ENCODE assay signal across 15 cellular contexts in genomic region chr11:73310661-73311393, GRCh38. TPM values are rescaled to one million over a fixed set of nuclear protein-coding genes. Genes with fewer than 3 reads are reported as not detected.
DNase-seq lines count a peak whose midpoint lies in the region; ATAC-seq and TF ChIP-seq lines count a peak whose summit lies in the region.
"Had no signal": no experiment of that assay in that cellular context is flagged by ENCODE, and none has a peak within 500 bp of the region (broad histone marks: within the 10 kb centered on the region; RNA-seq: fewer than 3 reads in every experiment).

No MANE protein-coding gene starts in this region.

- intact Hi-C loops in esophagus muscularis mucosa (cut with DNase I) = no loop called here
- intact Hi-C loops in tibial artery (cut with DNase I; ENCODE audit: low total_unique reads) = no loop called here
- intact Hi-C loops in adrenal gland (cut with DNase I) = no loop called here

- H3K27ac Mint-ChIP-seq in neural progenitor cell = no peak overlapping the region
- H3K27ac Mint-ChIP-seq: GM23338 had no signal

- peak overlapping the region; percentile 95 for H3K4me2 ChIP-seq in neural progenitor cell

- peaks cover 68% of the 10 kb centered on the region for H3K4me1 Mint-ChIP-seq in neural progenitor cell

- H3K9me3 Mint-ChIP-seq in neural progenitor cell = peaks cover 3% of the 10 kb centered on the region
- H3K9me3 Mint-ChIP-seq: GM23338 had no signal

- TF ChIP-seq POLR2A in esophagus muscularis mucosa (IDR thresholded peaks at IDR 0.05; ENCODE audit: low read depth) (no peak), adrenal gland (IDR thresholded peaks at IDR 0.05) (no peak)

- peaks cover 6% of the 10 kb centered on the region for H3K36me3 Mint-ChIP-seq in neural progenitor cell

- ATAC-seq in GM21737 (IDR thresholded peaks at IDR 0.05; ENCODE audit: unreplicated experiment) (no peak), GM21423 (IDR thresholded peaks at IDR 0.05; ENCODE audit: unreplicated experiment) (no peak), HG03342 (IDR thresholded peaks at IDR 0.05; ENCODE audit: unreplicated experiment) (no peak)
- ATAC-seq: GM23338 had no signal

- peaks cover 66 to 92% (median 78%) of the 10 kb centered on the region in 4 donors for H3K4me1 ChIP-seq in esophagus muscularis mucosa
- peaks cover 63% of the 10 kb centered on the region for H3K4me1 ChIP-seq in neural progenitor cell
- H3K4me1 ChIP-seq in tibial artery = peaks cover 0 to 63% (median 54%) of the 10 kb centered on the region in 4 donors
- peaks cover 9 to 11% of the 10 kb centered on the region in 2 donors for H3K4me1 ChIP-seq in adrenal gland (replicated peaks in 1 of 2)

- H3K36me3 ChIP-seq in esophagus muscularis mucosa (peaks cover 0 to 10% (median 0%) of the 10 kb centered on the region in 4 donors), neural progenitor cell (no peaks in the 10 kb centered on the region), tibial artery (peaks cover 0 to 16% (median 13%) of the 10 kb centered on the region in 3 donors), adrenal gland (replicated peaks in 1 of 2) (no peaks in the 10 kb centered on the region)

- peaks cover 10% of the 10 kb centered on the region for H3K27me3 Mint-ChIP-seq in neural progenitor cell (ENCODE audit: insufficient read depth, low read depth)

- peaks cover 70% of the 10 kb centered on the region for H4K20me1 ChIP-seq in neural progenitor cell (ENCODE audit: low read depth)

- no peak overlapping the region for H2AFZ ChIP-seq in neural progenitor cell (replicated peaks)
- H2AFZ ChIP-seq: GM23338 had no signal

- H3K9me3 ChIP-seq in esophagus muscularis mucosa = no peaks in the 10 kb centered on the region
- H3K9me3 ChIP-seq in neural progenitor cell (ENCODE audit: low read depth) = no peaks in the 10 kb centered on the region
- no peaks in the 10 kb centered on the region for H3K9me3 ChIP-seq in tibial artery
- H3K9me3 ChIP-seq in adrenal gland (replicated peaks in 1 of 3) = no peaks in the 10 kb centered on the region

- TF ChIP-seq EP300 in esophagus muscularis mucosa (IDR thresholded peaks at IDR 0.05) = no peak

- H3F3A ChIP-seq in neural progenitor cell (ENCODE audit: low read depth) = peaks cover 19% of the 10 kb centered on the region

- H3K4me3 ChIP-seq in esophagus muscularis mucosa (peak overlapping the region; percentile 67 to 82 (median 70)), neural progenitor cell (no peak overlapping the region), tibial artery (peak overlapping the region; percentile 90 to 92), adrenal gland (peak overlapping the region in 1 of 4 donors; percentile 71)

- DNase-seq in esophagus muscularis mucosa (ENCODE audit: extremely low spot score) (no peak), neural progenitor cell (ENCODE audit: low spot score) (no peak), tibial artery (no peak), adrenal gland (no peak)
- DNase-seq: cortex of kidney, hippocampal formation, mesendoderm, NCI-H1105, NCI-H69, small intestine had no signal

- peak overlapping the region; percentile 20 for H3K27ac ChIP-seq in angular gyrus (ENCODE audit: low read depth, low read length)
- peak overlapping the region; percentile 94 to 100 (median 97) for H3K27ac ChIP-seq in esophagus muscularis mucosa (replicated peaks in 1 of 4)
- H3K27ac ChIP-seq in neural progenitor cell = no peak overlapping the region
- peak overlapping the region; percentile 97 for H3K27ac ChIP-seq in tibial artery
- peak overlapping the region in 2 of 5 donors; percentile 83 to 89 for H3K27ac ChIP-seq in adrenal gland

- peak overlapping the region; percentile 79 for H3K4me3 Mint-ChIP-seq in neural progenitor cell

- peaks cover 72% of the 10 kb centered on the region for H3K79me2 ChIP-seq in neural progenitor cell (ENCODE audit: low read depth)

- 60% methylated on average over 11 of the region's 22 CpGs for WGBS in esophagus muscularis mucosa
- 67 to 75% (median 74%) methylated on average over 13 to 22 of the region's 22 CpGs for WGBS in adrenal gland, 4 donors

- H3K27me3 ChIP-seq in esophagus muscularis mucosa (no peaks in the 10 kb centered on the region), neural progenitor cell (peaks cover 2% of the 10 kb centered on the region), tibial artery (no peaks in the 10 kb centered on the region), adrenal gland (no peaks in the 10 kb centered on the region)

- H3K9ac ChIP-seq in neural progenitor cell = no peak overlapping the region

- TF ChIP-seq CTCF in esophagus muscularis mucosa (IDR thresholded peaks at IDR 0.05) = no peak
- no peak for TF ChIP-seq CTCF in neural progenitor cell (IDR thresholded peaks at IDR 0.05)
- TF ChIP-seq CTCF in tibial artery (IDR thresholded peaks at IDR 0.05) = no peak
- TF ChIP-seq CTCF in adrenal gland (IDR thresholded peaks at IDR 0.05) = no peak

RNA-seq across cellular contexts. Expression of gene ARHGEF17, which starts 2.8 kb away (rescaled TPM):
- total RNA-seq in esophagus muscularis mucosa = 100 to 1,000 TPM in 3 of 4 donors, 10 to 100 TPM in 1; 82.8 to 196 (median 122) TPM
- total RNA-seq in neural progenitor cell (ENCODE audit: low replicate concordance) = 19.9 and 41.8 TPM in 2 replicates
- total RNA-seq in adrenal gland = 10 to 100 TPM; 12.7 to 35.5 (median 22.7) TPM
- polyA plus RNA-seq in adrenal gland = 10 to 100 TPM in 2 of 3 donors, 1 to 10 TPM in 1; 8.1 to 48.2 (median 18.8) TPM

RNA-seq across cellular contexts. Expression of gene P2RY6, which starts 38.7 kb away (rescaled TPM):
- total RNA-seq in esophagus muscularis mucosa (1 to 10 TPM; 1.6 to 4.8 (median 2.4) TPM), neural progenitor cell (ENCODE audit: low replicate concordance) (0.25 TPM in 1 of 2 replicates, not detected in the other), adrenal gland (1 to 10 TPM; 3.7 to 5.9 (median 4.6) TPM)
- polyA plus RNA-seq in adrenal gland = 1 to 10 TPM in 1 of 3 donors, under 1 TPM in 2; 0.75 to 2.3 (median 0.97) TPM
- total RNA-seq: GM23338 had no signal
- polyA plus RNA-seq: GM23338 had no signal
